Comparison of ENCODE assay signal across 18 cellular contexts in genomic region chr14:106840258-106840657, GRCh38.
DNase-seq lines count a peak whose midpoint lies in the region; ATAC-seq and TF ChIP-seq lines count a peak whose summit lies in the region.
"Had no signal": no experiment of that assay in that cellular context is flagged by ENCODE, and none has a peak within 500 bp of the region (broad histone marks: within the 10 kb centered on the region; RNA-seq: fewer than 3 reads in every experiment).

No MANE protein-coding gene starts in this region.

- peaks cover 43% of the 10 kb centered on the region for H3K4me1 ChIP-seq in Loucy (ENCODE audit: insufficient read depth, low read length, poor library complexity, severe bottlenecking)

- POLR2A ChIA-PET in GM10248 (lab: Yijun Ruan, JAX): no interaction called here

- ATAC-seq in GM21381 (IDR thresholded peaks at IDR 0.05; ENCODE audit: unreplicated experiment): no peak
- ATAC-seq in HG03135 (IDR thresholded peaks at IDR 0.05; ENCODE audit: unreplicated experiment): no peak
- ATAC-seq: GM23338, T-helper 17 cell had no signal

- peaks cover 16% of the 10 kb centered on the region for H3K79me2 ChIP-seq in Loucy (ENCODE audit: insufficient read depth, low read length)

- no peak for TF ChIP-seq POLR2A in lower leg skin (IDR thresholded peaks at IDR 0.05)

- CTCF ChIA-PET in GM10248 (lab: Yijun Ruan, JAX): interaction anchor here (1.1 to 14.9 kb wide), 14 partner anchors 8 to 222 kb away, joined by 3 to 541 read pairs (median 6); no protein-coding TSS in a partner anchor

- no peaks in the 10 kb centered on the region for H3K36me3 ChIP-seq in Loucy (ENCODE audit: insufficient read depth, low read length)
- H3K36me3 ChIP-seq: right atrium auricular region had no signal

- H3F3A ChIP-seq in Loucy (ENCODE audit: low read depth): 0 out of 2 replicates have a peak, but pooled peaks cover 4% of the 10 kb centered on the region

- peak overlapping the region; percentile 41 for H3K9ac ChIP-seq in Loucy (ENCODE audit: low read depth, low read length, poor library complexity, severe bottlenecking)

- peak overlapping the region; percentile 42 for H3K4me2 ChIP-seq in Loucy (ENCODE audit: low read depth, low read length, poor library complexity, severe bottlenecking)
- H3K4me2 ChIP-seq: GM23338 had no signal

- no peaks in the 10 kb centered on the region for H3K9me2 ChIP-seq in Loucy (replicated peaks; ENCODE audit: low read depth, low read length)

- H3K27me3 ChIP-seq in Loucy (ENCODE audit: insufficient read depth, low read length, poor library complexity, severe bottlenecking): peaks cover 5% of the 10 kb centered on the region
- H3K27me3 ChIP-seq: right atrium auricular region had no signal

- peak; percentile 40 for TF ChIP-seq CTCF in GM10248 (IDR thresholded peaks at IDR 0.05; ENCODE audit: control extremely low read depth, extremely low read depth, low read depth, missing control alignments)
- peak; percentile 65 for TF ChIP-seq CTCF in Loucy (conservative IDR thresholded peaks at IDR 0.05; ENCODE audit: low read length)
- peak; percentile 19 for TF ChIP-seq CTCF in epithelial cell of proximal tubule (conservative IDR thresholded peaks at IDR 0.05; ENCODE audit: low read depth, low read length)
- TF ChIP-seq CTCF in lower leg skin (IDR thresholded peaks at IDR 0.05): no peak

- intact Hi-C loops in lower leg skin (cut with DNase I; ENCODE audit: low total_unique reads): no loop called here

- H4K20me1 ChIP-seq in Loucy (ENCODE audit: insufficient read depth, low read length, poor library complexity, severe bottlenecking): no peaks in the 10 kb centered on the region

- WGBS in lower leg skin, 2 donors: 57 to 81% methylated on average over 2 of the region's 2 CpGs

- peak; percentile 15 for DNase-seq in activated CD4-positive, alpha-beta T cell treated with anti-CD3 and anti-CD28 coated beads, Interleukin-2, amount 50 U/mL, for 1 hour
- no peak for DNase-seq in activated CD4-positive, alpha-beta T cell treated with anti-CD3 and anti-CD28 coated beads for 4 hours
- peak; percentile 29 for DNase-seq in GM10248 (ENCODE audit: extremely low spot score)
- no peak for DNase-seq in epithelial cell of proximal tubule (ENCODE audit: low read depth)
- no peak for DNase-seq in lower leg skin (ENCODE audit: low spot score in 2 of 2)
- DNase-seq: activated CD4-positive, CD25-positive, alpha-beta regulatory T cell; activated CD8-positive, alpha-beta memory T cell treated with anti-CD3 and anti-CD28 coated beads, Interleukin-2, amount 50 U/mL, for 4 hours; NCI-H2029; NCI-H510A treated with DMSO at 0.1 percent for 48 hours; occipital lobe; SHP77 treated with DMSO at 0.1 percent for 48 hours; stimulated activated naive CD4-positive, alpha-beta T cell treated with Interleukin-2 at 50 U/mL for 16 hours; T-helper 17 cell had no signal

- H2AFZ ChIP-seq in Loucy (ENCODE audit: low read length): no peak overlapping the region
- H2AFZ ChIP-seq: GM23338 had no signal

- peak overlapping the region; percentile 12 for H3K4me3 ChIP-seq in Loucy (ENCODE audit: low read length, poor library complexity, severe bottlenecking)
- H3K4me3 ChIP-seq in epithelial cell of proximal tubule (ENCODE audit: low read depth, low read length): no peak overlapping the region
- no peak overlapping the region for H3K4me3 ChIP-seq in lower leg skin (ENCODE audit: low read depth, poor library complexity, severe bottlenecking)
- H3K4me3 ChIP-seq: GM23338, right atrium auricular region had no signal

- H3K9me3 ChIP-seq in Loucy (ENCODE audit: insufficient read depth, low read depth, low read length): no peaks in the 10 kb centered on the region
- H3K9me3 ChIP-seq: right atrium auricular region had no signal

Comparison
In these comparisons a context has a peak if more than half of its experiments do, and no peak if none do; other contexts are left out.
1. DNase-seq: peak in activated CD4-positive, alpha-beta T cell treated with anti-CD3 and anti-CD28 coated beads, Interleukin-2, amount 50 U/mL, for 1 hour (single experiment) and GM10248 (single experiment); none in activated CD4-positive, alpha-beta T cell treated with anti-CD3 and anti-CD28 coated beads for 4 hours (0 of 2), epithelial cell of proximal tubule (single experiment) and lower leg skin (0 of 2).
2. CTCF ChIP-seq: peak in GM10248 (single experiment), Loucy (single experiment) and epithelial cell of proximal tubule (single experiment); none in lower leg skin (0 of 3).